In the genomic region with DNA sequence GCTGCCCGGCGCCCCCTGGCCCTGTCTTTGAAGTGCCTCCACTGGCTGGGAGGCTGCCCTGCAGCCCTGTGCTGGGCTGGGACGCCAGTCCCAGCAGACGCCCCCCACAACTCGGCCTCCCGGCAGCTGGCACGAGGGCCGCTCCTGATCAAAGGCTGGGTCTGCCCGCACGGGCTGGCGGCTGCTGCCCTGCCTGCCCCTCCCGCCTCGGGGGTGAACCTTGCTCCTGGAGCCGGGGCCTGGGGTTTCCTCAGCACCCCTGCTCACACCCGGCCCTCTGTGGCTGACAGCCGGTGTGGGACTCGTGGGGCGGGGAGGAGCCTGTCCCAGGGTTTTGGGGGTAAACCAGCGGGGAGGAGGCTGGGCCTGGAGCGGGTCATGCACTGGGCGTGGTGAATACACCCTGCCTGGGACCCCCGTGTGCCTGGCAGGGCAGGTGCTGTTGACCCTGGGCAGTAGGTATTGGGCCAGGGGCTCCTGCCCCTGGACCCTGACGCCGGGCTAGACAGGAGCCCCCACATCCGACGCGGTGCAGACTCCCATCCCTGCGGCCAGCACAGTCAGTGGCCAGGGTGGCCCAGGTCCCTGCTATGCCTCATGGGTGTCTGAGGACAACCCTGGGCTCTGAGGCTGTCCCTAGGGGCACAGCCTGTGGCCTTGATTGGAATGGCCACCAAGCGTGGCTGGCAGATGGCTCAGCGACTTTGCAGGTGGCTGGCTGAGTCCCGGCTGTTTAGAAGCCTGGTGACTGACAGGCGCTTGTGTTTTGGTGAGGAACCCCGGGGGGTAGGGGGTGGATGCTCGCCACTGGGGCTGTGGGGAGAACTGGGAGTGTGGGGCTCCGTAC, we compare ENCODE assay signal across 30 cellular contexts. TPM values are rescaled to one million over a fixed set of nuclear protein-coding genes. Genes with fewer than 3 reads are reported as not detected.
DNase-seq lines count a peak whose midpoint lies in the region; ATAC-seq and TF ChIP-seq lines count a peak whose summit lies in the region.
"Had no signal": no experiment of that assay in that cellular context is flagged by ENCODE, and none has a peak within 500 bp of the region (broad histone marks: within the 10 kb centered on the region; RNA-seq: fewer than 3 reads in every experiment).

No MANE protein-coding gene starts in this region.

- no peak overlapping the region for H3K23ac ChIP-seq in mesenchymal stem cell (ENCODE audit: low read length in 2 of 2)

- H3K36me3 ChIP-seq in WERI-Rb-1 (peaks cover 14% of the 10 kb centered on the region), mesenchymal stem cell (ENCODE audit: control insufficient read depth in 1 of 2, insufficient read depth in 2 of 2, low read depth in 1 of 2, low read length in 2 of 2) (peaks cover 8 to 38% of the 10 kb centered on the region in 2 experiments)
- H3K36me3 ChIP-seq: adrenal gland, brain microvascular endothelial cell, ovary had no signal

- no peak overlapping the region for H3K9ac ChIP-seq in mesenchymal stem cell (ENCODE audit: low read length)

- H3K27me3 ChIP-seq in WERI-Rb-1 (ENCODE audit: insufficient read depth, low read depth, severe bottlenecking) (no peaks in the 10 kb centered on the region), mesenchymal stem cell (ENCODE audit: control insufficient read depth in 1 of 2, insufficient read depth in 1 of 2, low read length in 2 of 2) (no peaks in the 10 kb centered on the region)
- H3K27me3 ChIP-seq: adrenal gland, brain microvascular endothelial cell, ovary had no signal

- peak; percentile 61 for DNase-seq in NCI-H82 (lab: John Stamatoyannopoulos, UW)
- no peak for DNase-seq in NCI-H82 treated with DMSO at 0.1 percent for 48 hours (lab: John Stamatoyannopoulos, UW; ENCODE audit: unreplicated experiment)
- DNase-seq in WERI-Rb-1, result peak; percentile 81
- DNase-seq in mesenchymal stem cell, result no peak
- DNase-seq in activated CD8-positive, alpha-beta memory T cell treated with anti-CD3 and anti-CD28 coated beads, Interleukin-2, amount 50 U/mL, for 48 hours, result no peak
- DNase-seq in stimulated activated CD4-positive, alpha-beta T cell treated with anti-CD3 and anti-CD28 coated beads, Interleukin-15, amount 100 ng/mL, for 24 hours, result no peak
- no peak for DNase-seq in hippocampal formation (lab: John Stamatoyannopoulos, UW)
- DNase-seq: 8988T; activated CD4-positive, alpha-beta T cell treated with anti-CD3 and anti-CD28 coated beads for 36 hours; activated CD8-positive, alpha-beta memory T cell treated with anti-CD3 and anti-CD28 coated beads for 24 hours; activated T-cell treated with anti-CD3 and anti-CD28 coated beads, Interleukin-2, amount 50 U/mL, for 24 hours; adrenal gland; brain microvascular endothelial cell; CD8-positive, alpha-beta memory T cell; DMS79 treated with DMSO at 0.1 percent for 48 hours; effector CD8-positive, alpha-beta T cell; erythroblast; foreskin fibroblast; IMR-90; left ventricle myocardium inferior; natural killer cell; NCI-H1105 treated with DMSO at 0.1 percent for 48 hours; NCI-H446 treated with DMSO at 0.1 percent for 48 hours; ovary; PC-9; right cardiac atrium; SIG-M5; stimulated activated CD8-positive, alpha-beta memory T cell treated with anti-CD3 and anti-CD28 coated beads, Interleukin-4, amount 100 ng/mL, for 48 hours; T-helper 1 cell had no signal

- no peak overlapping the region for H2AFZ ChIP-seq in mesenchymal stem cell (ENCODE audit: low read depth, low read length)
- H2AFZ ChIP-seq: PC-9 had no signal

- H2AK5ac ChIP-seq in mesenchymal stem cell (ENCODE audit: low read length, severe bottlenecking), result peak overlapping the region; percentile 42

- 95% methylated on average over 34 of the region's 35 CpGs for WGBS in mesenchymal stem cell

- H3K4me2 ChIP-seq in mesenchymal stem cell (ENCODE audit: low read length, poor library complexity, severe bottlenecking), result no peak overlapping the region
- H3K4me2 ChIP-seq: PC-9 had no signal

- H3K79me1 ChIP-seq in mesenchymal stem cell (replicated peaks; ENCODE audit: low read length, poor library complexity, severe bottlenecking), result peaks cover 14% of the 10 kb centered on the region

- H3K4me3 ChIP-seq in WERI-Rb-1 (ENCODE audit: low read depth, low read length) (no peak overlapping the region), mesenchymal stem cell (ENCODE audit: insufficient read depth in 1 of 2, low read depth in 1 of 2, low read length in 2 of 2) (peak overlapping the region in 1 of 2 experiments; percentile 10)
- H3K4me3 ChIP-seq: adrenal gland, left ventricle myocardium inferior, ovary, PC-9 had no signal

- H4K8ac ChIP-seq in mesenchymal stem cell (ENCODE audit: low read length), result no peak overlapping the region

- H3K14ac ChIP-seq in mesenchymal stem cell (ENCODE audit: low read length in 2 of 2), result no peak overlapping the region

- no peak overlapping the region for H2BK12ac ChIP-seq in mesenchymal stem cell (ENCODE audit: low read length in 2 of 2)

- peak overlapping the region in 1 of 2 experiments; percentile 55 for H3K18ac ChIP-seq in mesenchymal stem cell (ENCODE audit: low read depth in 1 of 2, low read length in 2 of 2)

- H3K27ac ChIP-seq in WERI-Rb-1 (peak overlapping the region; percentile 60), mesenchymal stem cell (ENCODE audit: low read length, poor library complexity, severe bottlenecking) (no peak overlapping the region)
- H3K27ac ChIP-seq: adrenal gland, brain microvascular endothelial cell, left ventricle myocardium inferior, ovary, PC-9 had no signal

- H3K4ac ChIP-seq in mesenchymal stem cell (ENCODE audit: low read depth in 1 of 2, low read length in 2 of 2), result no peak overlapping the region

- peak overlapping the region; percentile 15 for H2BK15ac ChIP-seq in mesenchymal stem cell (ENCODE audit: low read depth, poor library complexity, severe bottlenecking)

- H4K91ac ChIP-seq in mesenchymal stem cell (ENCODE audit: low read length), result no peak overlapping the region

- H2BK120ac ChIP-seq in mesenchymal stem cell (ENCODE audit: low read depth, low read length), result no peak overlapping the region

- H3K4me1 ChIP-seq in mesenchymal stem cell (ENCODE audit: control insufficient read depth, insufficient read depth, low read depth, low read length), result peaks cover 54% of the 10 kb centered on the region

- H3K9me3 ChIP-seq in WERI-Rb-1 (ENCODE audit: severe bottlenecking) (no peaks in the 10 kb centered on the region), mesenchymal stem cell (ENCODE audit: control insufficient read depth, low read length) (no peaks in the 10 kb centered on the region)
- H3K9me3 ChIP-seq: adrenal gland, left ventricle myocardium inferior, ovary had no signal

- H2BK5ac ChIP-seq in mesenchymal stem cell (ENCODE audit: low read depth, low read length, poor library complexity, severe bottlenecking), result no peak overlapping the region

- no peak for ATAC-seq in HG02571 (IDR thresholded peaks at IDR 0.05; ENCODE audit: unreplicated experiment)
- ATAC-seq: activated CD4-positive, alpha-beta T cell treated with anti-CD3 and anti-CD28 coated beads for 36 hours; natural killer cell; right cardiac atrium had no signal

- 0 out of 2 replicates have a peak, but pooled peaks have one; percentile 6 for TF ChIP-seq CTCF in WERI-Rb-1 (IDR thresholded peaks at IDR 0.05; ENCODE audit: low read depth, low read length)

RNA-seq across cellular contexts. Expression of gene CENPX, which starts 21.7 kb away (rescaled TPM):
- polyA plus RNA-seq in mesenchymal stem cell (2013, experiment 1 of 2), result 26.5 TPM
- polyA plus RNA-seq in mesenchymal stem cell (2013, experiment 2 of 2), result 26.0 TPM

RNA-seq across cellular contexts. Expression of gene LRRC45, which starts 22.1 kb away (rescaled TPM):
- polyA plus RNA-seq in mesenchymal stem cell (2013, experiment 1 of 2), result 4.8 TPM
- polyA plus RNA-seq in mesenchymal stem cell (2013, experiment 2 of 2), result 5.2 TPM

RNA-seq across cellular contexts. Expression of gene ASPSCR1, which starts 23.6 kb away (rescaled TPM):
- polyA plus RNA-seq in mesenchymal stem cell (2013, experiment 1 of 2), result 18.2 TPM
- 18.4 TPM for polyA plus RNA-seq in mesenchymal stem cell (2013, experiment 2 of 2)

RNA-seq across cellular contexts. Expression of gene RAC3, which starts 30.5 kb away (rescaled TPM):
- polyA plus RNA-seq in mesenchymal stem cell (2013, experiment 1 of 2), result 33.3 TPM
- polyA plus RNA-seq in mesenchymal stem cell (2013, experiment 2 of 2), result 31.4 TPM
- polyA plus RNA-seq: CD8-positive, alpha-beta memory T cell had no signal

RNA-seq across cellular contexts. Expression of gene DCXR, which starts 36.5 kb away (rescaled TPM):
- 39.7 TPM for polyA plus RNA-seq in mesenchymal stem cell (2013, experiment 1 of 2)
- polyA plus RNA-seq in mesenchymal stem cell (2013, experiment 2 of 2), result 43.5 TPM

Comparison
In these comparisons a context has a peak if more than half of its experiments do, and no peak if none do; other contexts are left out.
1. DNase-seq: peak in NCI-H82 (single experiment) and WERI-Rb-1 (single experiment); none in NCI-H82 treated with DMSO at 0.1 percent for 48 hours (single experiment), mesenchymal stem cell (single experiment), activated CD8-positive, alpha-beta memory T cell treated with anti-CD3 and anti-CD28 coated beads, Interleukin-2, amount 50 U/mL, for 48 hours (single experiment), stimulated activated CD4-positive, alpha-beta T cell treated with anti-CD3 and anti-CD28 coated beads, Interleukin-15, amount 100 ng/mL, for 24 hours (single experiment) and hippocampal formation (0 of 2).